1 cellular context compared by ENCODE assay signal in the genomic region with DNA sequence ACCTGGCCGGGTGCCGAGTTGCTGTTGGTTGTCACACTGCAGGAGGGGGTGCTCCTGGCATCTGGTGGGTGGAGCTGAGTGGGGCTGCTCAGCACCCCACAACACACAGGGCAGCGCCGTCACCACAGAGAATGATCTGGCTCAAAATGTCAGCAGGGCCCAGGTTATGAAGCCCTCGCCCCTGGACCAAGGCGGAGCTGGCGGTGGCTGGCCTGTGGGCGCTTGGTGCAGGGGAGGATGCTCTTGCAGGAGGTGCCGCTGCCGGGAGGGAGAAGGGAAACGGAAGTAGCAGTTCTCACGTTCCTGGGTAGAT.
TF ChIP-seq lines count a peak whose summit lies in the region.

No MANE protein-coding gene starts in this region.

TF ChIP-seq in HepG2, 621 proteins besides CTCF, POLR2A, EP300 and RAD21:
- TF ChIP-seq, protein P1, sequence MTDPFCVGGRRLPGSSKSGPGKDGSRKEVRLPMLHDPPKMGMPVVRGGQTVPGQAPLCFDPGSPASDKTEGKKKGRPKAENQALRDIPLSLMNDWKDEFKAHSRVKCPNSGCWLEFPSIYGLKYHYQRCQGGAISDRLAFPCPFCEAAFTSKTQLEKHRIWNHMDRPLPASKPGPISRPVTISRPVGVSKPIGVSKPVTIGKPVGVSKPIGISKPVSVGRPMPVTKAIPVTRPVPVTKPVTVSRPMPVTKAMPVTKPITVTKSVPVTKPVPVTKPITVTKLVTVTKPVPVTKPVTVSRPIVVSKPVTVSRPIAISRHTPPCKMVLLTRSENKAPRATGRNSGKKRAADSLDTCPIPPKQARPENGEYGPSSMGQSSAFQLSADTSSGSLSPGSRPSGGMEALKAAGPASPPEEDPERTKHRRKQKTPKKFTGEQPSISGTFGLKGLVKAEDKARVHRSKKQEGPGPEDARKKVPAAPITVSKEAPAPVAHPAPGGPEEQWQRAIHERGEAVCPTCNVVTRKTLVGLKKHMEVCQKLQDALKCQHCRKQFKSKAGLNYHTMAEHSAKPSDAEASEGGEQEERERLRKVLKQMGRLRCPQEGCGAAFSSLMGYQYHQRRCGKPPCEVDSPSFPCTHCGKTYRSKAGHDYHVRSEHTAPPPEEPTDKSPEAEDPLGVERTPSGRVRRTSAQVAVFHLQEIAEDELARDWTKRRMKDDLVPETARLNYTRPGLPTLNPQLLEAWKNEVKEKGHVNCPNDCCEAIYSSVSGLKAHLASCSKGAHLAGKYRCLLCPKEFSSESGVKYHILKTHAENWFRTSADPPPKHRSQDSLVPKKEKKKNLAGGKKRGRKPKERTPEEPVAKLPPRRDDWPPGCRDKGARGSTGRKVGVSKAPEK (CRISPR knock-in tag; IDR thresholded peaks at IDR 0.05; ENCODE audit: borderline replicate concordance) = no peak
- TF ChIP-seq, protein P2, sequence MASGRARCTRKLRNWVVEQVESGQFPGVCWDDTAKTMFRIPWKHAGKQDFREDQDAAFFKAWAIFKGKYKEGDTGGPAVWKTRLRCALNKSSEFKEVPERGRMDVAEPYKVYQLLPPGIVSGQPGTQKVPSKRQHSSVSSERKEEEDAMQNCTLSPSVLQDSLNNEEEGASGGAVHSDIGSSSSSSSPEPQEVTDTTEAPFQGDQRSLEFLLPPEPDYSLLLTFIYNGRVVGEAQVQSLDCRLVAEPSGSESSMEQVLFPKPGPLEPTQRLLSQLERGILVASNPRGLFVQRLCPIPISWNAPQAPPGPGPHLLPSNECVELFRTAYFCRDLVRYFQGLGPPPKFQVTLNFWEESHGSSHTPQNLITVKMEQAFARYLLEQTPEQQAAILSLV (CRISPR knock-in tag; IDR thresholded peaks at IDR 0.05; ENCODE audit: borderline replicate concordance) = no peak
- TF ChIP-seq ZC3H13 (CRISPR knock-in tag; IDR thresholded peaks at IDR 0.05) (0 out of 2 replicates have a peak, but pooled peaks have one; percentile 1), POLR2G (IDR thresholded peaks at IDR 0.05; ENCODE audit: low read depth, low read length) (peak; percentile 37; the same call in 1 of the 2 replicates), AGO2 (optimal IDR thresholded peaks at IDR 0.05; ENCODE audit: low read depth, low read length) (peak; percentile 84), ZNF326 (CRISPR knock-in tag; IDR thresholded peaks at IDR 0.05; ENCODE audit: borderline replicate concordance) (0 out of 2 replicates have a peak, but pooled peaks have one; percentile 1), AGO1 (IDR thresholded peaks at IDR 0.05; ENCODE audit: low read depth, low read length, poor library complexity, severe bottlenecking) (peak; percentile 98)
